1 cellular context compared by ENCODE assay signal in the genomic region with DNA sequence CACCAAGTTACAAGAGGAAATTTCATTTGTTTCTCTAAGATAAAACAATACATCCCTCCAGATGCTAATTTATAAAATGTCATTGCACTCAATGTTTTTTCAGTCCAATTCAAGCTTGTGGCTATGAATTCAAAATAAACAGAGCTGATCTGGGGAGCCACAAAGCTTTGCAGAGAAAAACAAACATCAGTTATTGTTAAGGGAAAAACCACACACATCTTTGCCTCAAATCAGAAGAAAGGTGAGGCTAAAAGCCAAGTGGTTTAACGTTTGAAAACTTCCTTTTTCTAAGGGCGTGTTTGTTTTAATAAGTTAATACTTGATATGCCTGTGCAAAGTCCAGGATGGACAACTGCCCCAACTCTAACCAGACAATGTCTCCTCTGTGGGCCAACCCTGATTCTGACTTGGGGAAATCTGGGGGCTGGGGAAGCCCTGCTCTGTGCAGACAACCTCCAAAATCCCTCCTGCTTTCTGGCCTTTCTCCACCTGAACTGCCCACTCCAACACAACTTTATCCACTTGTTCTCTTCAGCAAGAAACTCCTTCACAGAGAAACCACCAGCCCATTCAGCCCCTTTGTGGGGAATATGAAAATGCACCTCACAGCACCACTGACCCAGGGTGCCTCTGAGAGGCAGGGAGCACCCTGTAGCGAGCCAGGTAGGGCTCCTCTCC.
TF ChIP-seq lines count a peak whose summit lies in the region.

No MANE protein-coding gene starts in this region.

TF ChIP-seq in GM23338, 12 proteins besides CTCF, POLR2A, EP300 and RAD21 (continued from another document):
- TF ChIP-seq, protein P1, sequence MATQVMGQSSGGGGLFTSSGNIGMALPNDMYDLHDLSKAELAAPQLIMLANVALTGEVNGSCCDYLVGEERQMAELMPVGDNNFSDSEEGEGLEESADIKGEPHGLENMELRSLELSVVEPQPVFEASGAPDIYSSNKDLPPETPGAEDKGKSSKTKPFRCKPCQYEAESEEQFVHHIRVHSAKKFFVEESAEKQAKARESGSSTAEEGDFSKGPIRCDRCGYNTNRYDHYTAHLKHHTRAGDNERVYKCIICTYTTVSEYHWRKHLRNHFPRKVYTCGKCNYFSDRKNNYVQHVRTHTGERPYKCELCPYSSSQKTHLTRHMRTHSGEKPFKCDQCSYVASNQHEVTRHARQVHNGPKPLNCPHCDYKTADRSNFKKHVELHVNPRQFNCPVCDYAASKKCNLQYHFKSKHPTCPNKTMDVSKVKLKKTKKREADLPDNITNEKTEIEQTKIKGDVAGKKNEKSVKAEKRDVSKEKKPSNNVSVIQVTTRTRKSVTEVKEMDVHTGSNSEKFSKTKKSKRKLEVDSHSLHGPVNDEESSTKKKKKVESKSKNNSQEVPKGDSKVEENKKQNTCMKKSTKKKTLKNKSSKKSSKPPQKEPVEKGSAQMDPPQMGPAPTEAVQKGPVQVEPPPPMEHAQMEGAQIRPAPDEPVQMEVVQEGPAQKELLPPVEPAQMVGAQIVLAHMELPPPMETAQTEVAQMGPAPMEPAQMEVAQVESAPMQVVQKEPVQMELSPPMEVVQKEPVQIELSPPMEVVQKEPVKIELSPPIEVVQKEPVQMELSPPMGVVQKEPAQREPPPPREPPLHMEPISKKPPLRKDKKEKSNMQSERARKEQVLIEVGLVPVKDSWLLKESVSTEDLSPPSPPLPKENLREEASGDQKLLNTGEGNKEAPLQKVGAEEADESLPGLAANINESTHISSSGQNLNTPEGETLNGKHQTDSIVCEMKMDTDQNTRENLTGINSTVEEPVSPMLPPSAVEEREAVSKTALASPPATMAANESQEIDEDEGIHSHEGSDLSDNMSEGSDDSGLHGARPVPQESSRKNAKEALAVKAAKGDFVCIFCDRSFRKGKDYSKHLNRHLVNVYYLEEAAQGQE (IDR thresholded peaks at IDR 0.05; ENCODE audit: unreplicated experiment), result no peak
- TF ChIP-seq, protein P2, sequence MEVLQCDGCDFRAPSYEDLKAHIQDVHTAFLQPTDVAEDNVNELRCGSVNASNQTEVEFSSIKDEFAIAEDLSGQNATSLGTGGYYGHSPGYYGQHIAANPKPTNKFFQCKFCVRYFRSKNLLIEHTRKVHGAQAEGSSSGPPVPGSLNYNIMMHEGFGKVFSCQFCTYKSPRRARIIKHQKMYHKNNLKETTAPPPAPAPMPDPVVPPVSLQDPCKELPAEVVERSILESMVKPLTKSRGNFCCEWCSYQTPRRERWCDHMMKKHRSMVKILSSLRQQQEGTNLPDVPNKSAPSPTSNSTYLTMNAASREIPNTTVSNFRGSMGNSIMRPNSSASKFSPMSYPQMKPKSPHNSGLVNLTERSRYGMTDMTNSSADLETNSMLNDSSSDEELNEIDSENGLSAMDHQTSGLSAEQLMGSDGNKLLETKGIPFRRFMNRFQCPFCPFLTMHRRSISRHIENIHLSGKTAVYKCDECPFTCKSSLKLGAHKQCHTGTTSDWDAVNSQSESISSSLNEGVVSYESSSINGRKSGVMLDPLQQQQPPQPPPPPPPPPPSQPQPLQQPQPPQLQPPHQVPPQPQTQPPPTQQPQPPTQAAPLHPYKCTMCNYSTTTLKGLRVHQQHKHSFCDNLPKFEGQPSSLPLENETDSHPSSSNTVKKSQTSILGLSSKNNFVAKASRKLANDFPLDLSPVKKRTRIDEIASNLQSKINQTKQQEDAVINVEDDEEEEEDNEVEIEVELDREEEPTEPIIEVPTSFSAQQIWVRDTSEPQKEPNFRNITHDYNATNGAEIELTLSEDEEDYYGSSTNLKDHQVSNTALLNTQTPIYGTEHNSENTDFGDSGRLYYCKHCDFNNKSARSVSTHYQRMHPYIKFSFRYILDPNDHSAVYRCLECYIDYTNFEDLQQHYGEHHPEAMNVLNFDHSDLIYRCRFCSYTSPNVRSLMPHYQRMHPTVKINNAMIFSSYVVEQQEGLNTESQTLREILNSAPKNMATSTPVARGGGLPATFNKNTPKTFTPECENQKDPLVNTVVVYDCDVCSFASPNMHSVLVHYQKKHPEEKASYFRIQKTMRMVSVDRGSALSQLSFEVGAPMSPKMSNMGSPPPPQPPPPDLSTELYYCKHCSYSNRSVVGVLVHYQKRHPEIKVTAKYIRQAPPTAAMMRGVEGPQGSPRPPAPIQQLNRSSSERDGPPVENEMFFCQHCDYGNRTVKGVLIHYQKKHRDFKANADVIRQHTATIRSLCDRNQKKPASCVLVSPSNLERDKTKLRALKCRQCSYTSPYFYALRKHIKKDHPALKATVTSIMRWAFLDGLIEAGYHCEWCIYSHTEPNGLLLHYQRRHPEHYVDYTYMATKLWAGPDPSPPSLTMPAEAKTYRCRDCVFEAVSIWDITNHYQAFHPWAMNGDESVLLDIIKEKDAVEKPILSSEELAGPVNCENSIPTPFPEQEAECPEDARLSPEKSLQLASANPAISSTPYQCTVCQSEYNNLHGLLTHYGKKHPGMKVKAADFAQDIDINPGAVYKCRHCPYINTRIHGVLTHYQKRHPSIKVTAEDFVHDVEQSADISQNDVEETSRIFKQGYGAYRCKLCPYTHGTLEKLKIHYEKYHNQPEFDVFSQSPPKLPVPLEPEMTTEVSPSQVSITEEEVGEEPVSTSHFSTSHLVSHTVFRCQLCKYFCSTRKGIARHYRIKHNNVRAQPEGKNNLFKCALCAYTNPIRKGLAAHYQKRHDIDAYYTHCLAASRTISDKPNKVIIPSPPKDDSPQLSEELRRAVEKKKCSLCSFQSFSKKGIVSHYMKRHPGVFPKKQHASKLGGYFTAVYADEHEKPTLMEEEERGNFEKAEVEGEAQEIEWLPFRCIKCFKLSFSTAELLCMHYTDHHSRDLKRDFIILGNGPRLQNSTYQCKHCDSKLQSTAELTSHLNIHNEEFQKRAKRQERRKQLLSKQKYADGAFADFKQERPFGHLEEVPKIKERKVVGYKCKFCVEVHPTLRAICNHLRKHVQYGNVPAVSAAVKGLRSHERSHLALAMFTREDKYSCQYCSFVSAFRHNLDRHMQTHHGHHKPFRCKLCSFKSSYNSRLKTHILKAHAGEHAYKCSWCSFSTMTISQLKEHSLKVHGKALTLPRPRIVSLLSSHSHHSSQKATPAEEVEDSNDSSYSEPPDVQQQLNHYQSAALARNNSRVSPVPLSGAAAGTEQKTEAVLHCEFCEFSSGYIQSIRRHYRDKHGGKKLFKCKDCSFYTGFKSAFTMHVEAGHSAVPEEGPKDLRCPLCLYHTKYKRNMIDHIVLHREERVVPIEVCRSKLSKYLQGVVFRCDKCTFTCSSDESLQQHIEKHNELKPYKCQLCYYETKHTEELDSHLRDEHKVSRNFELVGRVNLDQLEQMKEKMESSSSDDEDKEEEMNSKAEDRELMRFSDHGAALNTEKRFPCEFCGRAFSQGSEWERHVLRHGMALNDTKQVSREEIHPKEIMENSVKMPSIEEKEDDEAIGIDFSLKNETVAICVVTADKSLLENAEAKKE (CRISPR knock-in tag; IDR thresholded peaks at IDR 0.05), result no peak
